Comparison of ENCODE assay signal across 1 cellular context in the genomic region with DNA sequence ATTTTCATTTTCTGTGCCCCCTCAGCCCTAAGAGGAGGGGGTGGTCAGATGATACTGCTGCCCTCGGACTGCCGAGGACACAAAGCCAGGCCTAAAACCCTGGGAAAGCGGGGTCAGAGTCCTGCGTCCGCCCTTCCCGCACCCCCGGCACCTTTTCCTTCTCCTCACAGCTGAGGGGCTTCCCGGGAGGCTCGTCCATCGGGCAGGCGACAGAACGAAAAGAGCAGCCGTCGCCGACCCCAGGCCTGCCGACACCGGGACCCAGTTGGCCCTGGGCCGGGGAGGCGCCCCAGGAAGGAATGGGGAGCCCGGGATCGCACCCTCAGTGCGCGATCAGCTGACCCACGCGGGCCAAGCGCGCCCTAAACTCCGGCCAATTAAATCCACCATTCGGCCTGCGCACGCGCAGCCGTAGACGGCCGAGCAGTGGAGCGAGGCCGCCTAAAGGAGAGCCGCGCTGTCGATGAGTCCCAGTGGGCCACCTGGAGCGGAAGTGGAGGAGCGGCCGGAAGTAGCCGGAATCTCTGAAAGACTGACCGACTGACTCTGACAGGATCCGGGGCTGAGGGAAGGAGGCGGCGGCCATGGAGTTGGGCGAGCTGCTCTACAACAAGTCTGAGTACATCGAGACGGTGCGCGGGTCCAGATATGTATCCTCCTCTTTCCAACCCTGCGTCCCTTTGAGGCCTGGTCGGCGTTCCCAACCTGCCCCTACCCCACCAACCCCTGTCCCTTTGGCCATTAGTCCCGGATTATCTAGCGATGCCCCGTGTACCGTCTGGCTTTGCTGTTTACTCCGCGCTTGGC.
TF ChIP-seq lines count a peak whose summit lies in the region.

A gene (plus strand): TSS at position 508 of the 807 bp plus-strand sequence. CDS start 77 bp downstream, at position 585.
A gene (minus strand): TSS at position 352 of the 807 bp plus-strand sequence. CDS start 153 bp downstream, at position 199.

TF ChIP-seq in HepG2, 621 proteins besides CTCF, POLR2A, EP300 and RAD21 (continued from another document and continues in another):
- TF ChIP-seq, protein P1, sequence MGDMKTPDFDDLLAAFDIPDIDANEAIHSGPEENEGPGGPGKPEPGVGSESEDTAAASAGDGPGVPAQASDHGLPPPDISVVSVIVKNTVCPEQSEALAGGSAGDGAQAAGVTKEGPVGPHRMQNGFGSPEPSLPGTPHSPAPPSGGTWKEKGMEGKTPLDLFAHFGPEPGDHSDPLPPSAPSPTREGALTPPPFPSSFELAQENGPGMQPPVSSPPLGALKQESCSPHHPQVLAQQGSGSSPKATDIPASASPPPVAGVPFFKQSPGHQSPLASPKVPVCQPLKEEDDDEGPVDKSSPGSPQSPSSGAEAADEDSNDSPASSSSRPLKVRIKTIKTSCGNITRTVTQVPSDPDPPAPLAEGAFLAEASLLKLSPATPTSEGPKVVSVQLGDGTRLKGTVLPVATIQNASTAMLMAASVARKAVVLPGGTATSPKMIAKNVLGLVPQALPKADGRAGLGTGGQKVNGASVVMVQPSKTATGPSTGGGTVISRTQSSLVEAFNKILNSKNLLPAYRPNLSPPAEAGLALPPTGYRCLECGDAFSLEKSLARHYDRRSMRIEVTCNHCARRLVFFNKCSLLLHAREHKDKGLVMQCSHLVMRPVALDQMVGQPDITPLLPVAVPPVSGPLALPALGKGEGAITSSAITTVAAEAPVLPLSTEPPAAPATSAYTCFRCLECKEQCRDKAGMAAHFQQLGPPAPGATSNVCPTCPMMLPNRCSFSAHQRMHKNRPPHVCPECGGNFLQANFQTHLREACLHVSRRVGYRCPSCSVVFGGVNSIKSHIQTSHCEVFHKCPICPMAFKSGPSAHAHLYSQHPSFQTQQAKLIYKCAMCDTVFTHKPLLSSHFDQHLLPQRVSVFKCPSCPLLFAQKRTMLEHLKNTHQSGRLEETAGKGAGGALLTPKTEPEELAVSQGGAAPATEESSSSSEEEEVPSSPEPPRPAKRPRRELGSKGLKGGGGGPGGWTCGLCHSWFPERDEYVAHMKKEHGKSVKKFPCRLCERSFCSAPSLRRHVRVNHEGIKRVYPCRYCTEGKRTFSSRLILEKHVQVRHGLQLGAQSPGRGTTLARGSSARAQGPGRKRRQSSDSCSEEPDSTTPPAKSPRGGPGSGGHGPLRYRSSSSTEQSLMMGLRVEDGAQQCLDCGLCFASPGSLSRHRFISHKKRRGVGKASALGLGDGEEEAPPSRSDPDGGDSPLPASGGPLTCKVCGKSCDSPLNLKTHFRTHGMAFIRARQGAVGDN (CRISPR knock-in tag; IDR thresholded peaks at IDR 0.05), result peak; percentile 98
- TF ChIP-seq ZMYM2 (CRISPR knock-in tag; IDR thresholded peaks at IDR 0.05) (peak; percentile 26; the same call in 1 of the 2 replicates), ARNTL (CRISPR knock-in tag; IDR thresholded peaks at IDR 0.05) (peak; percentile 73; the same call in 1 of the 2 replicates), PHF5A (CRISPR knock-in tag; IDR thresholded peaks at IDR 0.05; ENCODE audit: low read depth, unreplicated experiment) (peak; percentile 97), AHR (CRISPR knock-in tag; IDR thresholded peaks at IDR 0.05) (peak; percentile 88; the same call in 1 of the 2 replicates), JARID2 (CRISPR knock-in tag; IDR thresholded peaks at IDR 0.05; ENCODE audit: insufficient replicate concordance) (peak; percentile 93), ZFP37 (CRISPR knock-in tag; IDR thresholded peaks at IDR 0.05; ENCODE audit: borderline replicate concordance) (peak; percentile 86), KMT2A (CRISPR knock-in tag; IDR thresholded peaks at IDR 0.05) (peak; percentile 99), MIER3 (CRISPR knock-in tag; IDR thresholded peaks at IDR 0.05; ENCODE audit: borderline replicate concordance) (peak; percentile 92), NRL (CRISPR knock-in tag; IDR thresholded peaks at IDR 0.05; ENCODE audit: borderline replicate concordance) (peak; percentile 97; the same call in 1 of the 2 replicates), NFATC3 (CRISPR knock-in tag; IDR thresholded peaks at IDR 0.05) (peak; percentile 99), NR1H2 (CRISPR knock-in tag; IDR thresholded peaks at IDR 0.05; ENCODE audit: borderline replicate concordance, low read depth) (peak; percentile 82; the same call in 1 of the 2 replicates), GLI4 (CRISPR knock-in tag; IDR thresholded peaks at IDR 0.05; ENCODE audit: borderline replicate concordance) (no peak), TSC22D2 (CRISPR knock-in tag; IDR thresholded peaks at IDR 0.05; ENCODE audit: borderline replicate concordance) (peak; percentile 86; the same call in 1 of the 2 replicates)
- TF ChIP-seq, protein P2, sequence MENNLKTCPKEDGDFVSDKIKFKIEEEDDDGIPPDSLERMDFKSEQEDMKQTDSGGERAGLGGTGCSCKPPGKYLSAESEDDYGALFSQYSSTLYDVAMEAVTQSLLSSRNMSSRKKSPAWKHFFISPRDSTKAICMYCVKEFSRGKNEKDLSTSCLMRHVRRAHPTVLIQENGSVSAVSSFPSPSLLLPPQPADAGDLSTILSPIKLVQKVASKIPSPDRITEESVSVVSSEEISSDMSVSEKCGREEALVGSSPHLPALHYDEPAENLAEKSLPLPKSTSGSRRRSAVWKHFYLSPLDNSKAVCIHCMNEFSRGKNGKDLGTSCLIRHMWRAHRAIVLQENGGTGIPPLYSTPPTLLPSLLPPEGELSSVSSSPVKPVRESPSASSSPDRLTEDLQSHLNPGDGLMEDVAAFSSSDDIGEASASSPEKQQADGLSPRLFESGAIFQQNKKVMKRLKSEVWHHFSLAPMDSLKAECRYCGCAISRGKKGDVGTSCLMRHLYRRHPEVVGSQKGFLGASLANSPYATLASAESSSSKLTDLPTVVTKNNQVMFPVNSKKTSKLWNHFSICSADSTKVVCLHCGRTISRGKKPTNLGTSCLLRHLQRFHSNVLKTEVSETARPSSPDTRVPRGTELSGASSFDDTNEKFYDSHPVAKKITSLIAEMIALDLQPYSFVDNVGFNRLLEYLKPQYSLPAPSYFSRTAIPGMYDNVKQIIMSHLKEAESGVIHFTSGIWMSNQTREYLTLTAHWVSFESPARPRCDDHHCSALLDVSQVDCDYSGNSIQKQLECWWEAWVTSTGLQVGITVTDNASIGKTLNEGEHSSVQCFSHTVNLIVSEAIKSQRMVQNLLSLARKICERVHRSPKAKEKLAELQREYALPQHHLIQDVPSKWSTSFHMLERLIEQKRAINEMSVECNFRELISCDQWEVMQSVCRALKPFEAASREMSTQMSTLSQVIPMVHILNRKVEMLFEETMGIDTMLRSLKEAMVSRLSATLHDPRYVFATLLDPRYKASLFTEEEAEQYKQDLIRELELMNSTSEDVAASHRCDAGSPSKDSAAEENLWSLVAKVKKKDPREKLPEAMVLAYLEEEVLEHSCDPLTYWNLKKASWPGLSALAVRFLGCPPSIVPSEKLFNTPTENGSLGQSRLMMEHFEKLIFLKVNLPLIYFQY (CRISPR knock-in tag; IDR thresholded peaks at IDR 0.05; ENCODE audit: borderline replicate concordance), result peak; percentile 85
- TF ChIP-seq, protein P3, sequence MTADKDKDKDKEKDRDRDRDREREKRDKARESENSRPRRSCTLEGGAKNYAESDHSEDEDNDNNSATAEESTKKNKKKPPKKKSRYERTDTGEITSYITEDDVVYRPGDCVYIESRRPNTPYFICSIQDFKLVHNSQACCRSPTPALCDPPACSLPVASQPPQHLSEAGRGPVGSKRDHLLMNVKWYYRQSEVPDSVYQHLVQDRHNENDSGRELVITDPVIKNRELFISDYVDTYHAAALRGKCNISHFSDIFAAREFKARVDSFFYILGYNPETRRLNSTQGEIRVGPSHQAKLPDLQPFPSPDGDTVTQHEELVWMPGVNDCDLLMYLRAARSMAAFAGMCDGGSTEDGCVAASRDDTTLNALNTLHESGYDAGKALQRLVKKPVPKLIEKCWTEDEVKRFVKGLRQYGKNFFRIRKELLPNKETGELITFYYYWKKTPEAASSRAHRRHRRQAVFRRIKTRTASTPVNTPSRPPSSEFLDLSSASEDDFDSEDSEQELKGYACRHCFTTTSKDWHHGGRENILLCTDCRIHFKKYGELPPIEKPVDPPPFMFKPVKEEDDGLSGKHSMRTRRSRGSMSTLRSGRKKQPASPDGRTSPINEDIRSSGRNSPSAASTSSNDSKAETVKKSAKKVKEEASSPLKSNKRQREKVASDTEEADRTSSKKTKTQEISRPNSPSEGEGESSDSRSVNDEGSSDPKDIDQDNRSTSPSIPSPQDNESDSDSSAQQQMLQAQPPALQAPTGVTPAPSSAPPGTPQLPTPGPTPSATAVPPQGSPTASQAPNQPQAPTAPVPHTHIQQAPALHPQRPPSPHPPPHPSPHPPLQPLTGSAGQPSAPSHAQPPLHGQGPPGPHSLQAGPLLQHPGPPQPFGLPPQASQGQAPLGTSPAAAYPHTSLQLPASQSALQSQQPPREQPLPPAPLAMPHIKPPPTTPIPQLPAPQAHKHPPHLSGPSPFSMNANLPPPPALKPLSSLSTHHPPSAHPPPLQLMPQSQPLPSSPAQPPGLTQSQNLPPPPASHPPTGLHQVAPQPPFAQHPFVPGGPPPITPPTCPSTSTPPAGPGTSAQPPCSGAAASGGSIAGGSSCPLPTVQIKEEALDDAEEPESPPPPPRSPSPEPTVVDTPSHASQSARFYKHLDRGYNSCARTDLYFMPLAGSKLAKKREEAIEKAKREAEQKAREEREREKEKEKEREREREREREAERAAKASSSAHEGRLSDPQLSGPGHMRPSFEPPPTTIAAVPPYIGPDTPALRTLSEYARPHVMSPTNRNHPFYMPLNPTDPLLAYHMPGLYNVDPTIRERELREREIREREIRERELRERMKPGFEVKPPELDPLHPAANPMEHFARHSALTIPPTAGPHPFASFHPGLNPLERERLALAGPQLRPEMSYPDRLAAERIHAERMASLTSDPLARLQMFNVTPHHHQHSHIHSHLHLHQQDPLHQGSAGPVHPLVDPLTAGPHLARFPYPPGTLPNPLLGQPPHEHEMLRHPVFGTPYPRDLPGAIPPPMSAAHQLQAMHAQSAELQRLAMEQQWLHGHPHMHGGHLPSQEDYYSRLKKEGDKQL (CRISPR knock-in tag; IDR thresholded peaks at IDR 0.05; ENCODE audit: low read depth), result no peak
- TF ChIP-seq, protein P4, sequence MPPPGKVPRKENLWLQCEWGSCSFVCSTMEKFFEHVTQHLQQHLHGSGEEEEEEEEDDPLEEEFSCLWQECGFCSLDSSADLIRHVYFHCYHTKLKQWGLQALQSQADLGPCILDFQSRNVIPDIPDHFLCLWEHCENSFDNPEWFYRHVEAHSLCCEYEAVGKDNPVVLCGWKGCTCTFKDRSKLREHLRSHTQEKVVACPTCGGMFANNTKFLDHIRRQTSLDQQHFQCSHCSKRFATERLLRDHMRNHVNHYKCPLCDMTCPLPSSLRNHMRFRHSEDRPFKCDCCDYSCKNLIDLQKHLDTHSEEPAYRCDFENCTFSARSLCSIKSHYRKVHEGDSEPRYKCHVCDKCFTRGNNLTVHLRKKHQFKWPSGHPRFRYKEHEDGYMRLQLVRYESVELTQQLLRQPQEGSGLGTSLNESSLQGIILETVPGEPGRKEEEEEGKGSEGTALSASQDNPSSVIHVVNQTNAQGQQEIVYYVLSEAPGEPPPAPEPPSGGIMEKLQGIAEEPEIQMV (CRISPR knock-in tag; IDR thresholded peaks at IDR 0.05; ENCODE audit: low read depth), result peak; percentile 93
- TF ChIP-seq, protein P5, sequence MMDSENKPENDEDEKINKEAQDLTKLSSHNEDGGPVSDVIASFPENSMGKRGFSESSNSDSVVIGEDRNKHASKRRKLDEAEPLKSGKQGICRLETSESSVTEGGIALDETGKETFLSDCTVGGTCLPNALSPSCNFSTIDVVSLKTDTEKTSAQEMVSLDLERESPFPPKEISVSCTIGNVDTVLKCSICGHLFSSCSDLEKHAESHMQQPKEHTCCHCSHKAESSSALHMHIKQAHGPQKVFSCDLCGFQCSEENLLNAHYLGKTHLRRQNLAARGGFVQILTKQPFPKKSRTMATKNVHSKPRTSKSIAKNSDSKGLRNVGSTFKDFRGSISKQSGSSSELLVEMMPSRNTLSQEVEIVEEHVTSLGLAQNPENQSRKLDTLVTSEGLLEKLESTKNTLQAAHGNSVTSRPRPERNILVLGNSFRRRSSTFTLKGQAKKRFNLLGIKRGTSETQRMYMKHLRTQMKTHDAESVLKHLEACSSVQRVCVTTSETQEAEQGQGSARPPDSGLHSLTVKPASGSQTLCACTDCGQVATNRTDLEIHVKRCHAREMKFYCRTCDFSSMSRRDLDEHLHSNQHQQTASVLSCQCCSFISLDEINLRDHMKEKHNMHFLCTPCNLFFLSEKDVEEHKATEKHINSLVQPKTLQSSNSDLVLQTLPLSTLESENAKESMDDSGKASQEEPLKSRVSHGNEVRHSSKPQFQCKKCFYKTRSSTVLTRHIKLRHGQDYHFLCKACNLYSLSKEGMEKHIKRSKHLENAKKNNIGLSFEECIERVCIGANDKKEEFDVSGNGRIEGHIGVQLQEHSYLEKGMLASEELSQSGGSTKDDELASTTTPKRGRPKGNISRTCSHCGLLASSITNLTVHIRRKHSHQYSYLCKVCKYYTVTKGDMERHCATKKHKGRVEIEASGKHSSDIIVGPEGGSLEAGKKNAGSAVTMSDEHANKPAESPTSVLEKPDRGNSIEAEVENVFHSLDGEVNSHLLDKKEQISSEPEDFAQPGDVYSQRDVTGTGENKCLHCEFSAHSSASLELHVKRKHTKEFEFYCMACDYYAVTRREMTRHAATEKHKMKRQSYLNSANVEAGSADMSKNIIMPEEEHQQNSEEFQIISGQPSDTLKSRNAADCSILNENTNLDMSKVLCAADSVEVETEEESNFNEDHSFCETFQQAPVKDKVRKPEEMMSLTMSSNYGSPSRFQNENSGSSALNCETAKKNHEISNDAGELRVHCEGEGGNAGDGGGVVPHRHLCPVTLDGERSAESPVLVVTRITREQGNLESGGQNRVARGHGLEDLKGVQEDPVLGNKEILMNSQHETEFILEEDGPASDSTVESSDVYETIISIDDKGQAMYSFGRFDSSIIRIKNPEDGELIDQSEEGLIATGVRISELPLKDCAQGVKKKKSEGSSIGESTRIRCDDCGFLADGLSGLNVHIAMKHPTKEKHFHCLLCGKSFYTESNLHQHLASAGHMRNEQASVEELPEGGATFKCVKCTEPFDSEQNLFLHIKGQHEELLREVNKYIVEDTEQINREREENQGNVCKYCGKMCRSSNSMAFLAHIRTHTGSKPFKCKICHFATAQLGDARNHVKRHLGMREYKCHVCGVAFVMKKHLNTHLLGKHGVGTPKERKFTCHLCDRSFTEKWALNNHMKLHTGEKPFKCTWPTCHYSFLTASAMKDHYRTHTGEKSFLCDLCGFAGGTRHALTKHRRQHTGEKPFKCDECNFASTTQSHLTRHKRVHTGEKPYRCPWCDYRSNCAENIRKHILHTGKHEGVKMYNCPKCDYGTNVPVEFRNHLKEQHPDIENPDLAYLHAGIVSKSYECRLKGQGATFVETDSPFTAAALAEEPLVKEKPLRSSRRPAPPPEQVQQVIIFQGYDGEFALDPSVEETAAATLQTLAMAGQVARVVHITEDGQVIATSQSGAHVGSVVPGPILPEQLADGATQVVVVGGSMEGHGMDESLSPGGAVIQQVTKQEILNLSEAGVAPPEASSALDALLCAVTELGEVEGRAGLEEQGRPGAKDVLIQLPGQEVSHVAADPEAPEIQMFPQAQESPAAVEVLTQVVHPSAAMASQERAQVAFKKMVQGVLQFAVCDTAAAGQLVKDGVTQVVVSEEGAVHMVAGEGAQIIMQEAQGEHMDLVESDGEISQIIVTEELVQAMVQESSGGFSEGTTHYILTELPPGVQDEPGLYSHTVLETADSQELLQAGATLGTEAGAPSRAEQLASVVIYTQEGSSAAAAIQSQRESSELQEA (CRISPR knock-in tag; IDR thresholded peaks at IDR 0.05; ENCODE audit: not compliant biosample characterization), result peak; percentile 94
- TF ChIP-seq, protein P6, sequence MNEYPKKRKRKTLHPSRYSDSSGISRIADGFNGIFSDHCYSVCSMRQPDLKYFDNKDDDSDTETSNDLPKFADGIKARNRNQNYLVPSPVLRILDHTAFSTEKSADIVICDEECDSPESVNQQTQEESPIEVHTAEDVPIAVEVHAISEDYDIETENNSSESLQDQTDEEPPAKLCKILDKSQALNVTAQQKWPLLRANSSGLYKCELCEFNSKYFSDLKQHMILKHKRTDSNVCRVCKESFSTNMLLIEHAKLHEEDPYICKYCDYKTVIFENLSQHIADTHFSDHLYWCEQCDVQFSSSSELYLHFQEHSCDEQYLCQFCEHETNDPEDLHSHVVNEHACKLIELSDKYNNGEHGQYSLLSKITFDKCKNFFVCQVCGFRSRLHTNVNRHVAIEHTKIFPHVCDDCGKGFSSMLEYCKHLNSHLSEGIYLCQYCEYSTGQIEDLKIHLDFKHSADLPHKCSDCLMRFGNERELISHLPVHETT (CRISPR knock-in tag; conservative IDR thresholded peaks at IDR 0.05), result peak; percentile 84; the same call in 1 of the 2 replicates
